22 cellular contexts compared by ENCODE assay signal in the genomic region with DNA sequence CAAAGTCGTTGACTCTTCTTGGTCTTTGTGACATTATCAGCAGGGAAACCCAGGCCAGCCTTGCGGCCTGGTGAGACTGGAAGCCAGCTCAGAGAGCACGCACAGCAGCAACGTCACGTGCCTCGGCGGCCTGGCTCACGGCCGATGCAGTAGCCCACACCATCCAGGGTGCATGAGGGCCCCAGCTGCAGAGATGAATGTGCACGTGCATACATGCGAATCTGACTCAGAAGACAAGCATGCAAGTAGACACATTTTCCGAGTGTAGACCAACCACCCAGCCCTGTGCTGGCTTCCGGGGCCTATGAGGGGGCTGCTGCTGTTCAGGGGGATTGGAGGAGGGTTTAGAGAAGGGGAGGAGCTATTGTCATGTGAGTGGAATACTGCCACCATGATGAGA.
DNase-seq lines count a peak whose midpoint lies in the region; ATAC-seq, FAIRE-seq and TF ChIP-seq lines count a peak whose summit lies in the region.
"Had no signal": no experiment of that assay in that cellular context is flagged by ENCODE, and none has a peak within 500 bp of the region (broad histone marks: within the 10 kb centered on the region; RNA-seq: fewer than 3 reads in every experiment).

No MANE protein-coding gene starts in this region.

- no peak for TF ChIP-seq POLR2A in HepG2 (IDR thresholded peaks at IDR 0.05; ENCODE audit: insufficient read depth in 1 of 2, low read depth in 2 of 2, low read length in 2 of 2)

- TF ChIP-seq EP300 in HepG2 (IDR thresholded peaks at IDR 0.05; ENCODE audit: low read depth in 2 of 2, low read length in 2 of 2) (no peak), HepG2 (CRISPR knock-in tag; IDR thresholded peaks at IDR 0.05; ENCODE audit: borderline replicate concordance) (no peak)

- intact Hi-C loops in HepG2 (cut with micrococcal nuclease; ENCODE audit: unreplicated experiment), result no loop called here

- H3K79me2 ChIP-seq in astrocyte (ENCODE audit: insufficient read depth, low read length) (no peaks in the 10 kb centered on the region), HepG2 (ENCODE audit: insufficient read depth, low read length) (no peaks in the 10 kb centered on the region)

- in situ Hi-C loops in HepG2 (cut with HindIII; ENCODE audit: extremely low pct_ligation_motif_present, low pct_unique_long_range_greater_than_20kb), result no loop called here

- 14% methylated on average over 12 of the region's 13 CpGs for WGBS in HepG2 (ENCODE audit: low lambda C conversion rate)

- no TSS peak for BruUV-seq in HepG2 (replicated peaks; lab: Mats Ljungman, UMichigan)

- POLR2A ChIA-PET in HepG2 (lab: Yijun Ruan, JAX), result no interaction called here

- H3K36me3 ChIP-seq in astrocyte (ENCODE audit: insufficient read depth, low read length) (no peaks in the 10 kb centered on the region), HepG2 (replicated peaks in 1 of 2; ENCODE audit: control insufficient read depth in 1 of 2, insufficient read depth in 2 of 2, low read length in 2 of 2) (no peaks in the 10 kb centered on the region)
- H3K36me3 ChIP-seq: adrenal gland, vagina had no signal

- DNase-seq in AG20443 (ENCODE audit: low spot score) (peak; percentile 67), HT1080 (ENCODE audit: low read depth) (peak; percentile 94), astrocyte (ENCODE audit: low read depth) (peak; percentile 78), HepG2 (ENCODE audit: low spot score) (no peak), nephron progenitor cell (no peak), NCI-H748 treated with DMSO at 0.1 percent for 48 hours (lab: John Stamatoyannopoulos, UW) (no peak)
- DNase-seq in activated CD8-positive, alpha-beta memory T cell treated with anti-CD3 and anti-CD28 coated beads, Interleukin-2, amount 50 U/mL, for 48 hours, result no peak
- DNase-seq: activated CD4-positive, CD25-positive, alpha-beta regulatory T cell; activated CD8-positive, alpha-beta memory T cell treated with anti-CD3 and anti-CD28 coated beads for 24 hours; adrenal gland; GF-D8; HCEC 1CT; immature natural killer cell; mesendoderm; NCI-H1092; retina; T-helper 17 cell had no signal

- H3K36me3 Mint-ChIP-seq in astrocyte (ENCODE audit: low read depth, unreplicated experiment), result peaks cover 1% of the 10 kb centered on the region
- no peaks in the 10 kb centered on the region for H3K36me3 Mint-ChIP-seq in nephron progenitor cell (ENCODE audit: low read depth)
- H3K36me3 Mint-ChIP-seq: immature natural killer cell had no signal

- FAIRE-seq in astrocyte (lab: Jason Lieb, UNC), result no peak
- FAIRE-seq in HepG2 (lab: Jason Lieb, UNC), result no peak
- FAIRE-seq: endometrium had no signal

- no peak overlapping the region for H3K4me3 ChIP-seq in astrocyte (ENCODE audit: insufficient read depth, low read depth, low read length)
- H3K4me3 ChIP-seq in HepG2 (replicated peaks in 1 of 3; ENCODE audit: insufficient read depth in 1 of 3, low read depth in 2 of 3, low read length in 3 of 3), result no peak overlapping the region
- H3K4me3 ChIP-seq: adrenal gland, vagina had no signal

- no peaks in the 10 kb centered on the region for H3K27me3 ChIP-seq in astrocyte (ENCODE audit: insufficient read depth, low read length)
- peaks cover 17 to 82% of the 10 kb centered on the region in 2 experiments for H3K27me3 ChIP-seq in HepG2 (ENCODE audit: control insufficient read depth in 1 of 2, insufficient read depth in 2 of 2, low read length in 2 of 2)
- H3K27me3 ChIP-seq: adrenal gland, vagina had no signal

- H3K4me3 Mint-ChIP-seq in astrocyte (ENCODE audit: unreplicated experiment), result no peak overlapping the region
- no peak overlapping the region for H3K4me3 Mint-ChIP-seq in nephron progenitor cell
- H3K4me3 Mint-ChIP-seq: immature natural killer cell, neural crest cell, T-helper 17 cell had no signal

- peaks cover 8% of the 10 kb centered on the region for H3K9me3 Mint-ChIP-seq in astrocyte (ENCODE audit: unreplicated experiment)
- peaks cover 9% of the 10 kb centered on the region for H3K9me3 Mint-ChIP-seq in nephron progenitor cell
- H3K9me3 Mint-ChIP-seq: neural crest cell had no signal

- peak overlapping the region; percentile 55 for H3K4me2 ChIP-seq in astrocyte (ENCODE audit: low read length)
- no peak overlapping the region for H3K4me2 ChIP-seq in HepG2 (ENCODE audit: low read depth, low read length)

- peaks cover 29% of the 10 kb centered on the region for H3K27me3 Mint-ChIP-seq in astrocyte (ENCODE audit: low read depth, unreplicated experiment)
- H3K27me3 Mint-ChIP-seq in nephron progenitor cell (ENCODE audit: low read depth, poor library complexity), result peaks cover 10% of the 10 kb centered on the region

- TF ChIP-seq RAD21 in HepG2 (CRISPR knock-in tag; IDR thresholded peaks at IDR 0.05), result no peak

- CTCF ChIA-PET in HepG2 (lab: Yijun Ruan, JAX; ENCODE audit: low intra/inter-chr PET ratio, low total read pairs), result no interaction called here

- H3K4me1 ChIP-seq in astrocyte (ENCODE audit: insufficient read depth, low read length), result peaks cover 22% of the 10 kb centered on the region
- no peaks in the 10 kb centered on the region for H3K4me1 ChIP-seq in HepG2 (ENCODE audit: insufficient read depth, low read length)
- H3K4me1 ChIP-seq: adrenal gland, vagina had no signal

- H3K27ac Mint-ChIP-seq in astrocyte (ENCODE audit: unreplicated experiment), result no peak overlapping the region
- no peak overlapping the region for H3K27ac Mint-ChIP-seq in nephron progenitor cell
- H3K27ac Mint-ChIP-seq: immature natural killer cell, T-helper 17 cell had no signal

- H3K27ac ChIP-seq in astrocyte (ENCODE audit: low read depth, low read length) (peak overlapping the region; percentile 19), HepG2 (ENCODE audit: extremely low read length, insufficient read depth, low read length) (no peak overlapping the region)
- H3K27ac ChIP-seq: adrenal gland, vagina had no signal

- peak overlapping the region; percentile 28 for H3K9ac ChIP-seq in astrocyte (ENCODE audit: low read length)
- no peak overlapping the region for H3K9ac ChIP-seq in HepG2 (ENCODE audit: insufficient read depth, low read depth, low read length)

- H3K9me3 ChIP-seq in astrocyte (ENCODE audit: insufficient read depth, low read depth, low read length) (no peaks in the 10 kb centered on the region), HepG2 (ENCODE audit: low read length) (no peaks in the 10 kb centered on the region)
- H3K9me3 ChIP-seq: adrenal gland, vagina had no signal

- no peak for TF ChIP-seq CTCF in astrocyte (IDR thresholded peaks at IDR 0.05; ENCODE audit: insufficient read depth, low read depth, low read length)
- TF ChIP-seq CTCF in HepG2 (CRISPR knock-in tag; IDR thresholded peaks at IDR 0.05), result no peak
- no peak for TF ChIP-seq CTCF in nephron progenitor cell (IDR thresholded peaks at IDR 0.05)

- ATAC-seq in HepG2 (no peak), HG03097 (IDR thresholded peaks at IDR 0.05; ENCODE audit: low FRiP score, unreplicated experiment) (no peak)
- ATAC-seq: Right ventricle myocardium inferior, T-helper 17 cell had no signal

- H2AFZ ChIP-seq in astrocyte (ENCODE audit: low read depth, low read length) (no peak overlapping the region), HepG2 (ENCODE audit: low read length) (no peak overlapping the region)

- H3K4me1 Mint-ChIP-seq in astrocyte (ENCODE audit: low read depth, unreplicated experiment) (peaks cover 7% of the 10 kb centered on the region), nephron progenitor cell (peaks cover 17% of the 10 kb centered on the region)
- H3K4me1 Mint-ChIP-seq: immature natural killer cell, T-helper 17 cell had no signal

- H4K20me1 ChIP-seq in astrocyte (ENCODE audit: insufficient read depth, low read length) (no peaks in the 10 kb centered on the region), HepG2 (ENCODE audit: insufficient read depth, low read length) (peaks cover 4% of the 10 kb centered on the region; the same call in 1 of the 2 replicates)

TF ChIP-seq in HepG2, 621 proteins besides CTCF, POLR2A, EP300 and RAD21:
- peak; percentile 81 for TF ChIP-seq BHLHE40 (IDR thresholded peaks at IDR 0.05; ENCODE audit: low read length)
- TF ChIP-seq ZBTB38 (CRISPR knock-in tag; IDR thresholded peaks at IDR 0.05), result no peak
- TF ChIP-seq, protein P1, sequence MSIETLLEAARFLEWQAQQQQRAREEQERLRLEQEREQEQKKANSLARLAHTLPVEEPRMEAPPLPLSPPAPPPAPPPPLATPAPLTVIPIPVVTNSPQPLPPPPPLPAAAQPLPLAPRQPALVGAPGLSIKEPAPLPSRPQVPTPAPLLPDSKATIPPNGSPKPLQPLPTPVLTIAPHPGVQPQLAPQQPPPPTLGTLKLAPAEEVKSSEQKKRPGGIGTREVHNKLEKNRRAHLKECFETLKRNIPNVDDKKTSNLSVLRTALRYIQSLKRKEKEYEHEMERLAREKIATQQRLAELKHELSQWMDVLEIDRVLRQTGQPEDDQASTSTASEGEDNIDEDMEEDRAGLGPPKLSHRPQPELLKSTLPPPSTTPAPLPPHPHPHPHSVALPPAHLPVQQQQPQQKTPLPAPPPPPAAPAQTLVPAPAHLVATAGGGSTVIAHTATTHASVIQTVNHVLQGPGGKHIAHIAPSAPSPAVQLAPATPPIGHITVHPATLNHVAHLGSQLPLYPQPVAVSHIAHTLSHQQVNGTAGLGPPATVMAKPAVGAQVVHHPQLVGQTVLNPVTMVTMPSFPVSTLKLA (IDR thresholded peaks at IDR 0.05), result peak; percentile 42; the same call in 1 of the 2 replicates
- TF ChIP-seq JUN (CRISPR knock-in tag; IDR thresholded peaks at IDR 0.05), result no peak
- no peak for TF ChIP-seq CBFB (CRISPR knock-in tag; IDR thresholded peaks at IDR 0.05)
- TF ChIP-seq FOSL2 (CRISPR knock-in tag; IDR thresholded peaks at IDR 0.05), result 0 out of 2 replicates have a peak, but pooled peaks have one; percentile 12

Comparison
In these comparisons a context has a peak if more than half of its experiments do, and no peak if none do; other contexts are left out.
1. DNase-seq: peak in AG20443 (single experiment), HT1080 (single experiment) and astrocyte (single experiment); none in HepG2 (single experiment), activated CD8-positive, alpha-beta memory T cell treated with anti-CD3 and anti-CD28 coated beads, Interleukin-2, amount 50 U/mL, for 48 hours (single experiment), nephron progenitor cell (single experiment) and NCI-H748 treated with DMSO at 0.1 percent for 48 hours (single experiment).